ENCODE assay signal across 25 cellular contexts in the genomic region with DNA sequence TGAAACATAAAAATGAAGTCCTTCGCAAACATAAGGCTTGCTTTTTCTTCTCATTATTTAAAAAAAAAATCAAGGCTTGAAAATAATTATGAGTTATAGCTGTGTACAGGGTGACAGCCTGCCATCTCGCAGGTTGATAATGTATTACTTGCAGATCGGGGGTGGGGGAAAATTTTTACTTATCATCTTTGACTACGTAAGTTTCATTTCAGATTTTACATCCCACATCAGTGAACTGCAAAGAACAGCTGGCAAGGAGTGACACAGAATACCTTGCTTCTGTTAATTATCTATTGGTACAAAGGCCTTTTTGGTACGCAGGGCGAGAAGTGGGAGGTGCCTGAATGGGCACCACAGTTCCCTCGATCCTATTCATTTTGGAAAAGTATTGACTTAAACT. TPM values are rescaled to one million over a fixed set of nuclear protein-coding genes. Genes with fewer than 3 reads are reported as not detected.
"Had no signal": no experiment of that assay in that cellular context is flagged by ENCODE, and none has a peak within 500 bp of the region (broad histone marks: within the 10 kb centered on the region; RNA-seq: fewer than 3 reads in every experiment).

No MANE protein-coding gene starts in this region.

- DNase-seq: colonic mucosa; cortex of kidney; dermis blood vessel endothelial cell; dorsolateral prefrontal cortex; effector CD4-positive, alpha-beta T cell; effector CD8-positive, alpha-beta T cell; effector memory CD4-positive, alpha-beta T cell; effector memory CD8-positive, alpha-beta T cell; endodermal cell; erythroblast; esophagus squamous epithelium; foreskin fibroblast; foreskin keratinocyte; foreskin melanocyte; gastrocnemius medialis; glutamatergic neuron; heart left ventricle; heart right ventricle had no signal

- H3K4me3 Mint-ChIP-seq: dendritic cell treated with granulocyte-macrophage colony-stimulating factor and Interleukin-4, amounts not matched to agents 40 ng/mL and 50 ng/mL, for 4 days; effector memory CD8-positive, alpha-beta T cell; endodermal cell had no signal

- H3K27me3 Mint-ChIP-seq: dendritic cell treated with granulocyte-macrophage colony-stimulating factor and Interleukin-4, amounts not matched to agents 40 ng/mL and 50 ng/mL, for 4 days; effector memory CD8-positive, alpha-beta T cell had no signal

- H3K4me1 Mint-ChIP-seq: endodermal cell had no signal

- H3K4me1 ChIP-seq: colonic mucosa, esophagus muscularis mucosa, esophagus squamous epithelium, foreskin keratinocyte, gastrocnemius medialis, gastroesophageal sphincter, heart left ventricle, heart right ventricle had no signal

- H3K9me3 ChIP-seq: colonic mucosa, esophagus muscularis mucosa, esophagus squamous epithelium, gastrocnemius medialis, gastroesophageal sphincter, heart left ventricle, heart right ventricle had no signal

- H3K27ac Mint-ChIP-seq: dendritic cell treated with granulocyte-macrophage colony-stimulating factor and Interleukin-4, amounts not matched to agents 40 ng/mL and 50 ng/mL, for 4 days; effector memory CD8-positive, alpha-beta T cell; endodermal cell had no signal

- ATAC-seq: effector memory CD8-positive, alpha-beta T cell; esophagus mucosa; foreskin keratinocyte; gastrocnemius medialis; gastroesophageal sphincter; heart left ventricle; heart right ventricle had no signal

- H3K36me3 ChIP-seq: colonic mucosa, gastrocnemius medialis had no signal

- H3K27me3 ChIP-seq: colonic mucosa, dorsolateral prefrontal cortex, esophagus muscularis mucosa, esophagus squamous epithelium, foreskin keratinocyte, gastrocnemius medialis, gastroesophageal sphincter, heart left ventricle, heart right ventricle had no signal

- H3K4me3 ChIP-seq: colonic mucosa, coronary artery, dorsolateral prefrontal cortex, esophagus muscularis mucosa, esophagus squamous epithelium, gastrocnemius medialis, gastroesophageal sphincter, heart left ventricle, heart right ventricle had no signal

- H3K9me3 Mint-ChIP-seq: dendritic cell treated with granulocyte-macrophage colony-stimulating factor and Interleukin-4, amounts not matched to agents 40 ng/mL and 50 ng/mL, for 4 days; effector memory CD8-positive, alpha-beta T cell; endodermal cell had no signal

- H3K27ac ChIP-seq: colonic mucosa, coronary artery, dorsolateral prefrontal cortex, epithelial cell of prostate, esophagus muscularis mucosa, esophagus squamous epithelium, foreskin keratinocyte, gastrocnemius medialis, gastroesophageal sphincter, heart left ventricle, heart right ventricle had no signal

RNA-seq across cellular contexts. Expression of a gene that starts 59.0 kb away (rescaled TPM):
- total RNA-seq: dermis blood vessel endothelial cell, dermis microvascular lymphatic vessel endothelial cell, esophagus mucosa, foreskin keratinocyte, gastrocnemius medialis had no signal
